ENCODE assay signal across 29 cellular contexts in genomic region chr3:112773-113172, GRCh38.
"Had no signal": no experiment of that assay in that cellular context is flagged by ENCODE, and none has a peak within 500 bp of the region (broad histone marks: within the 10 kb centered on the region; RNA-seq: fewer than 3 reads in every experiment).

No MANE protein-coding gene starts in this region.

- ATAC-seq: stimulated activated effector memory CD8-positive, alpha-beta T cell treated with anti-CD3 and anti-CD28 coated beads, Interleukin-12 subunit alpha, Interleukin-12 subunit beta, amount 100 ng/mL, for 72 hours; stimulated activated memory B cell treated with anti-CD40 and anti-IgM and Interleukin-4, amounts not matched to agents 10 μg/mL and 1 μg/mL and 100 μg/mL, for 72 hours; stimulated activated naive B cell treated with anti-CD40 and anti-IgM and Interleukin-4, amounts not matched to agents 10 μg/mL and 1 μg/mL and 100 μg/mL, for 72 hours; stimulated activated naive CD8-positive, alpha-beta T cell treated with anti-CD3 and anti-CD28 coated beads, Interleukin-15, amount 100 ng/mL, for 72 hours; stimulated activated naive CD8-positive, alpha-beta T cell treated with anti-CD3 and anti-CD28 coated beads, Interleukin-15, Interleukin-2, amounts not matched to agents 100 U/mL and 50 U/mL, for 24 hours; upper lobe of right lung had no signal

- H3K4me1 Mint-ChIP-seq: stimulated activated effector memory CD8-positive, alpha-beta T cell treated with anti-CD3 and anti-CD28 coated beads, Interleukin-12 subunit alpha, Interleukin-12 subunit beta, amount 100 ng/mL, for 72 hours; stimulated activated naive CD8-positive, alpha-beta T cell treated with anti-CD3 and anti-CD28 coated beads, Interleukin-15, amount 100 ng/mL, for 72 hours had no signal

- H3K27me3 ChIP-seq: stomach, suprapubic skin, testis, thyroid gland, tibial artery, tibial nerve, transverse colon, upper lobe of left lung, upper lobe of right lung, uterus, vagina had no signal

- H3K27ac ChIP-seq: stomach, suprapubic skin, testis, thoracic aorta, thyroid gland, tibial artery, tibial nerve, transverse colon, upper lobe of left lung, upper lobe of right lung, uterus, vagina had no signal

- H3K27me3 Mint-ChIP-seq: stimulated activated memory B cell treated with anti-CD40 and anti-IgM and Interleukin-4, amounts not matched to agents 10 μg/mL and 1 μg/mL and 100 μg/mL, for 72 hours; stimulated activated naive CD8-positive, alpha-beta T cell treated with anti-CD3 and anti-CD28 coated beads, Interleukin-15, amount 100 ng/mL, for 72 hours; stimulated activated naive CD8-positive, alpha-beta T cell treated with anti-CD3 and anti-CD28 coated beads, Interleukin-15, Interleukin-2, amounts not matched to agents 100 ng/mL and 50 ng/mL, for 24 hours had no signal

- H3K36me3 Mint-ChIP-seq: stimulated activated effector memory CD8-positive, alpha-beta T cell treated with anti-CD3 and anti-CD28 coated beads, Interleukin-12 subunit alpha, Interleukin-12 subunit beta, amount 100 ng/mL, for 72 hours; stimulated activated memory B cell treated with anti-CD40 and anti-IgM and Interleukin-4, amounts not matched to agents 10 μg/mL and 1 μg/mL and 100 μg/mL, for 72 hours; type B pancreatic cell had no signal

- H3K9me3 ChIP-seq: suprapubic skin, testis, thoracic aorta, thyroid gland, tibial artery, tibial nerve, transverse colon, upper lobe of left lung, upper lobe of right lung, uterus, vagina had no signal

- H3K9me3 Mint-ChIP-seq: stimulated activated memory B cell treated with anti-CD40 and anti-IgM and Interleukin-4, amounts not matched to agents 10 μg/mL and 1 μg/mL and 100 μg/mL, for 72 hours; stimulated activated naive CD8-positive, alpha-beta T cell treated with anti-CD3 and anti-CD28 coated beads, Interleukin-15, Interleukin-2, amounts not matched to agents 100 ng/mL and 50 ng/mL, for 24 hours; type B pancreatic cell had no signal

- H3K4me1 ChIP-seq: stomach, suprapubic skin, testis, thyroid gland, tibial artery, tibial nerve, transverse colon, upper lobe of left lung, upper lobe of right lung, uterus, vagina had no signal

- FAIRE-seq: urothelium cell line had no signal

- H3K36me3 ChIP-seq: stomach, suprapubic skin, thoracic aorta, thyroid gland, tibial artery, tibial nerve, transverse colon, upper lobe of left lung, upper lobe of right lung, uterus, vagina had no signal

- H3K4me3 ChIP-seq: stomach, suprapubic skin, testis, thoracic aorta, thyroid gland, tibial artery, tibial nerve, transverse colon, upper lobe of left lung, upper lobe of right lung, uterus, vagina had no signal

- DNase-seq: stimulated activated CD4-positive, alpha-beta T cell treated with anti-CD3 and anti-CD28 coated beads, Interleukin-2, amount 100 ng/mL, for 48 hours; stimulated activated CD4-positive, alpha-beta T cell treated with anti-CD3 and anti-CD28 coated beads, Interleukin-4, amount 100 ng/mL, for 1 hour; stimulated activated CD4-positive, alpha-beta T cell treated with anti-CD3 and anti-CD28 coated beads, Interleukin-4, amount 100 ng/mL, for 24 hours; stimulated activated CD4-positive, alpha-beta T cell treated with anti-CD3 and anti-CD28 coated beads, Interleukin-4, amount 100 ng/mL, for 4 hours; stimulated activated CD8-positive, alpha-beta memory T cell treated with anti-CD3 and anti-CD28 coated beads, Interleukin-4, amount 100 ng/mL, for 48 hours; stimulated activated naive B cell treated with anti-CD40 and anti-IgM and Interleukin-4, amounts not matched to agents 10 μg/mL and 1 μg/mL and 100 μg/mL, for 72 hours; stimulated activated naive CD4-positive, alpha-beta T cell; stimulated activated naive CD4-positive, alpha-beta T cell treated with Interleukin-2 at 50 U/mL for 16 hours; stimulated activated naive CD8-positive, alpha-beta T cell treated with anti-CD3 and anti-CD28 coated beads, Interleukin-15, amount 100 ng/mL, for 72 hours; stimulated activated naive CD8-positive, alpha-beta T cell treated with anti-CD3 and anti-CD28 coated beads, Interleukin-15, Interleukin-2, amounts not matched to agents 100 U/mL and 50 U/mL, for 24 hours; stomach; substantia nigra; testis; thyroid gland; tibial artery; transverse colon; trophoblast cell; upper lobe of left lung; upper lobe of right lung; uterus had no signal

- H3K4me3 Mint-ChIP-seq: stimulated activated effector memory CD8-positive, alpha-beta T cell treated with anti-CD3 and anti-CD28 coated beads, Interleukin-12 subunit alpha, Interleukin-12 subunit beta, amount 100 ng/mL, for 72 hours; stimulated activated memory B cell treated with anti-CD40 and anti-IgM and Interleukin-4, amounts not matched to agents 10 μg/mL and 1 μg/mL and 100 μg/mL, for 72 hours; stimulated activated naive B cell treated with anti-CD40 and anti-IgM and Interleukin-4, amounts not matched to agents 10 μg/mL and 1 μg/mL and 100 μg/mL, for 72 hours; stimulated activated naive CD8-positive, alpha-beta T cell treated with anti-CD3 and anti-CD28 coated beads, Interleukin-15, amount 100 ng/mL, for 72 hours; stimulated activated naive CD8-positive, alpha-beta T cell treated with anti-CD3 and anti-CD28 coated beads, Interleukin-15, Interleukin-2, amounts not matched to agents 100 ng/mL and 50 ng/mL, for 24 hours; type B pancreatic cell had no signal

- H3K27ac Mint-ChIP-seq: stimulated activated effector memory CD8-positive, alpha-beta T cell treated with anti-CD3 and anti-CD28 coated beads, Interleukin-12 subunit alpha, Interleukin-12 subunit beta, amount 100 ng/mL, for 72 hours; stimulated activated memory B cell treated with anti-CD40 and anti-IgM and Interleukin-4, amounts not matched to agents 10 μg/mL and 1 μg/mL and 100 μg/mL, for 72 hours; stimulated activated naive B cell treated with anti-CD40 and anti-IgM and Interleukin-4, amounts not matched to agents 10 μg/mL and 1 μg/mL and 100 μg/mL, for 72 hours; stimulated activated naive CD8-positive, alpha-beta T cell treated with anti-CD3 and anti-CD28 coated beads, Interleukin-15, amount 100 ng/mL, for 72 hours; stimulated activated naive CD8-positive, alpha-beta T cell treated with anti-CD3 and anti-CD28 coated beads, Interleukin-15, Interleukin-2, amounts not matched to agents 100 ng/mL and 50 ng/mL, for 24 hours; type B pancreatic cell had no signal
